11 cellular contexts compared by ENCODE assay signal in the genomic region with DNA sequence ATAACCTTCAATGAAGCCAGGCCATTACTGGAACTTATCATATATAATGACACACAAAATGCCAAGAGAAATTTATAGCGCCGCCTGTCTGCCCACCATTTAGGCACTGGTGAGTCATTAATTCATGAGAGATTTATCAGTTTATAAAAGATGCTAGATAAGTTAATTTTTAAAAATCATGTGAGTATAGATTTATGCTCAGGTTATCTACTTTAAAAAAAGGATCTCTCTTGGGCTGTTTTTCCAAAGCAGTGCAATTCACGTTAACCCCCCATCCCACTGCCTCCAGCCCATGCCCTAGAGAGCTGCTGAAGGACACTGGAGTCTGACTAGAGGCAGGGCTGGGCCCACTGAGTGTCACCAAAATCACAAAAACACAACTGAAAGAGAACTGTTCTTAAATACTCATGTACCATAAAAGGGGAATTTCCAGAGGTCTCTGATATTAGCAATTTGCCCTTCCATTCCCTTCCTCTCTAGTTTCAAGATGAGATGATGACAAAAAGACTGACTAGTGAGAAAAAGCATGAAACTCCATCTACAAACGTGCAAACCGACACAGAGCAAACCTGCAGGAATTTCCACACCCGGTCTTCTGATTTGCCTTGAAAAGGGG.
DNase-seq lines count a peak whose midpoint lies in the region; ATAC-seq and TF ChIP-seq lines count a peak whose summit lies in the region.
"Had no signal": no experiment of that assay in that cellular context is flagged by ENCODE, and none has a peak within 500 bp of the region (broad histone marks: within the 10 kb centered on the region; RNA-seq: fewer than 3 reads in every experiment).

No MANE protein-coding gene starts in this region.

- H3K9me3 Mint-ChIP-seq in activated CD8-positive, alpha-beta memory T cell treated with anti-CD3 and anti-CD28 coated beads, Interleukin-2, amount 10 ng/mL, durations not matched to agents 7 days and 5 days (ENCODE audit: low read depth): no peaks in the 10 kb centered on the region

- no peak for TF ChIP-seq CTCF in GM13976 (IDR thresholded peaks at IDR 0.05; ENCODE audit: borderline replicate concordance, control extremely low read depth, extremely low read depth, insufficient read depth, missing control alignments)

- DNase-seq in GM13976 (ENCODE audit: low spot score) (peak; percentile 51), T1000 (lab: John Stamatoyannopoulos, UW) (no peak), AG20443 (ENCODE audit: low spot score) (no peak), middle frontal gyrus (ENCODE audit: extremely low spot score, low spot score) (no peak)
- DNase-seq in activated CD8-positive, alpha-beta memory T cell treated with anti-CD3 and anti-CD28 coated beads, Interleukin-2, amount 10 ng/mL, durations not matched to agents 7 days and 5 days: no peak
- DNase-seq: islet precursor cell, NCI-H1930, upper lobe of left lung had no signal

- CTCF ChIA-PET in activated CD8-positive, alpha-beta memory T cell treated with anti-CD3 and anti-CD28 coated beads, Interleukin-2, amount 10 ng/mL, durations not matched to agents 7 days and 5 days (lab: Charles Lee): interaction anchor here (1.1 to 9.0 kb wide), 5 partner anchors 28 to 164 kb away, joined by 3 to 50 read pairs (median 5); a partner anchor contains a TSS

- no peak overlapping the region for H3K4me3 ChIP-seq in skin epidermis
- H3K4me3 ChIP-seq: upper lobe of left lung had no signal

- peak overlapping the region; percentile 90 for H3K27ac Mint-ChIP-seq in activated CD8-positive, alpha-beta memory T cell treated with anti-CD3 and anti-CD28 coated beads, Interleukin-2, amount 10 ng/mL, durations not matched to agents 7 days and 5 days

- H3K27me3 Mint-ChIP-seq in activated CD8-positive, alpha-beta memory T cell treated with anti-CD3 and anti-CD28 coated beads, Interleukin-2, amount 10 ng/mL, durations not matched to agents 7 days and 5 days: no peaks in the 10 kb centered on the region

- peaks cover 100% of the 10 kb centered on the region for H3K4me1 Mint-ChIP-seq in activated CD8-positive, alpha-beta memory T cell treated with anti-CD3 and anti-CD28 coated beads, Interleukin-2, amount 10 ng/mL, durations not matched to agents 7 days and 5 days

- in situ Hi-C loops in GM13976 (cut with MboI; ENCODE audit: low sequenced_read_pairs, unreplicated experiment): loop anchor here (5.0 kb wide), 1 partner anchor 159 kb away; a partner anchor contains a TSS

- ATAC-seq in HG02981 (IDR thresholded peaks at IDR 0.05; ENCODE audit: unreplicated experiment) (peak; percentile 17), GM21390 (IDR thresholded peaks at IDR 0.05; ENCODE audit: unreplicated experiment) (no peak)
- no peak for ATAC-seq in activated CD8-positive, alpha-beta memory T cell treated with anti-CD3 and anti-CD28 coated beads, Interleukin-2, amount 10 ng/mL, durations not matched to agents 7 days and 5 days

- H3K27ac ChIP-seq in skin epidermis: peak overlapping the region in 11 of 21 experiments; percentile 0 to 94 (median 82)

- H3K4me3 Mint-ChIP-seq in activated CD8-positive, alpha-beta memory T cell treated with anti-CD3 and anti-CD28 coated beads, Interleukin-2, amount 10 ng/mL, durations not matched to agents 7 days and 5 days: peak overlapping the region; percentile 76

- peaks cover 41% of the 10 kb centered on the region for H3K36me3 Mint-ChIP-seq in activated CD8-positive, alpha-beta memory T cell treated with anti-CD3 and anti-CD28 coated beads, Interleukin-2, amount 10 ng/mL, durations not matched to agents 7 days and 5 days
